8 cellular contexts compared by ENCODE assay signal in genomic region chr11:16820324-16821092, GRCh38.
DNase-seq lines count a peak whose midpoint lies in the region; ATAC-seq and TF ChIP-seq lines count a peak whose summit lies in the region.

No MANE protein-coding gene starts in this region.

- intact Hi-C loops in Caco-2 (cut with micrococcal nuclease; ENCODE audit: unreplicated experiment) (loop anchor here (1.0 kb wide), 5 partner anchors 39 to 243 kb away; no protein-coding TSS in a partner anchor), esophagus muscularis mucosa (cut with DNase I) (no loop called here), natural killer cell (cut with micrococcal nuclease) (loop anchor here (1.0 to 2.0 kb wide), 2 partner anchors 242 to 684 kb away; no protein-coding TSS in a partner anchor)

- DNase-seq in Caco-2 (peak; percentile 79 to 88), HK-2 (ENCODE audit: unreplicated experiment) (peak; percentile 44), NOMO-1 treated with DMSO at 0.1 percent for 48 hours (lab: John Stamatoyannopoulos, UW; ENCODE audit: unreplicated experiment) (peak; percentile 25), esophagus muscularis mucosa (ENCODE audit: extremely low spot score) (no peak), natural killer cell (no peak)
- peak; percentile 84 for DNase-seq in activated CD8-positive, alpha-beta memory T cell treated with anti-CD3 and anti-CD28 coated beads, Interleukin-2, amount 50 U/mL, for 48 hours
- peak; percentile 4 to 44 (median 29) for DNase-seq in stimulated activated naive CD4-positive, alpha-beta T cell (lab: John Stamatoyannopoulos, UW)

- H3K4me3 ChIP-seq in Caco-2 (ENCODE audit: low read depth, low read length) (no peak overlapping the region), esophagus muscularis mucosa (no peak overlapping the region)

- no TSS peak for BruUV-seq in Caco-2 (replicated peaks; lab: Mats Ljungman, UMichigan)

- peak overlapping the region in 2 of 4 donors; percentile 18 to 24 for H3K27ac ChIP-seq in esophagus muscularis mucosa (replicated peaks in 1 of 4)

- H3K27ac Mint-ChIP-seq in Caco-2 (ENCODE audit: unreplicated experiment) (peak overlapping the region; percentile 58), natural killer cell (no peak overlapping the region)

- no peaks in the 10 kb centered on the region for H3K9me3 Mint-ChIP-seq in Caco-2 (ENCODE audit: unreplicated experiment)
- no peaks in the 10 kb centered on the region for H3K9me3 Mint-ChIP-seq in natural killer cell

- H3K36me3 Mint-ChIP-seq in Caco-2 (ENCODE audit: insufficient read depth, unreplicated experiment): peaks cover 51% of the 10 kb centered on the region
- no peaks in the 10 kb centered on the region for H3K36me3 Mint-ChIP-seq in natural killer cell

- TF ChIP-seq EP300 in esophagus muscularis mucosa (IDR thresholded peaks at IDR 0.05): no peak

- H3K4me1 Mint-ChIP-seq in Caco-2 (ENCODE audit: low read depth, unreplicated experiment) (peaks cover 26% of the 10 kb centered on the region), natural killer cell (peaks cover 0 to 6% of the 10 kb centered on the region in 2 donors)

- no peak for TF ChIP-seq POLR2A in esophagus muscularis mucosa (IDR thresholded peaks at IDR 0.05; ENCODE audit: low read depth)

- H3K36me3 ChIP-seq in Caco-2 (ENCODE audit: control insufficient read depth, insufficient read depth, low read length) (no peaks in the 10 kb centered on the region), esophagus muscularis mucosa (peaks cover 0 to 14% (median 12%) of the 10 kb centered on the region in 4 donors)

- TF ChIP-seq CTCF in Caco-2 (IDR thresholded peaks at IDR 0.05; ENCODE audit: insufficient read depth in 1 of 2, low read depth in 1 of 2, low read length in 1 of 2, severe bottlenecking in 1 of 2, unreplicated experiment in 1 of 2) (peak; percentile 83 to 91), esophagus muscularis mucosa (IDR thresholded peaks at IDR 0.05) (peak; percentile 69 to 86 (median 84)), natural killer cell (IDR thresholded peaks at IDR 0.05) (peak; percentile 80)

- ATAC-seq in GM19467 (IDR thresholded peaks at IDR 0.05; ENCODE audit: unreplicated experiment) (peak; percentile 66), natural killer cell (peak; percentile 61 to 76 (median 65))

- CTCF ChIA-PET in Caco-2 (lab: Charles Lee): interaction anchor here (0.6 to 1.8 kb wide), 15 partner anchors 12 to 258 kb away, joined by 3 to 12 read pairs (median 4); partner anchors contain the start of gene RPS13

- POLR2A ChIA-PET in Caco-2 (lab: Charles Lee): interaction anchor here (0.7 kb wide), 1 partner anchor 257 kb away, joined by 6 read pairs; the partner anchor contains the start of gene RPS13

- no peaks in the 10 kb centered on the region for H3K27me3 ChIP-seq in Caco-2 (replicated peaks; ENCODE audit: control insufficient read depth, insufficient read depth, low read length)
- no peaks in the 10 kb centered on the region for H3K27me3 ChIP-seq in esophagus muscularis mucosa

- H3K4me3 Mint-ChIP-seq in Caco-2 (ENCODE audit: unreplicated experiment) (peak overlapping the region; percentile 9), natural killer cell (no peak overlapping the region)

- H3K27me3 Mint-ChIP-seq in Caco-2 (ENCODE audit: insufficient read depth, unreplicated experiment) (no peaks in the 10 kb centered on the region), natural killer cell (ENCODE audit: low read depth in 2 of 2) (no peaks in the 10 kb centered on the region)

- WGBS in esophagus muscularis mucosa: 34% methylated on average over 8 of the region's 8 CpGs

- H3K9me3 ChIP-seq in Caco-2: no peaks in the 10 kb centered on the region
- no peaks in the 10 kb centered on the region for H3K9me3 ChIP-seq in esophagus muscularis mucosa

- H3K4me1 ChIP-seq in Caco-2: peaks cover 26% of the 10 kb centered on the region
- H3K4me1 ChIP-seq in esophagus muscularis mucosa: peaks cover 9 to 30% (median 13%) of the 10 kb centered on the region in 4 donors

Comparison
In these comparisons a context has a peak if more than half of its experiments do, and no peak if none do; other contexts are left out.
1. DNase-seq: peak in Caco-2 (2 of 2), HK-2 (single experiment), NOMO-1 treated with DMSO at 0.1 percent for 48 hours (single experiment), activated CD8-positive, alpha-beta memory T cell treated with anti-CD3 and anti-CD28 coated beads, Interleukin-2, amount 50 U/mL, for 48 hours (single experiment) and stimulated activated naive CD4-positive, alpha-beta T cell (6 of 6); none in esophagus muscularis mucosa (single experiment) and natural killer cell (single experiment).
2. Peak in every context shown above with its lines, with median percentiles within 50 percentile points of each other: CTCF ChIP-seq.